1 cellular context compared by ENCODE assay signal in the genomic region with DNA sequence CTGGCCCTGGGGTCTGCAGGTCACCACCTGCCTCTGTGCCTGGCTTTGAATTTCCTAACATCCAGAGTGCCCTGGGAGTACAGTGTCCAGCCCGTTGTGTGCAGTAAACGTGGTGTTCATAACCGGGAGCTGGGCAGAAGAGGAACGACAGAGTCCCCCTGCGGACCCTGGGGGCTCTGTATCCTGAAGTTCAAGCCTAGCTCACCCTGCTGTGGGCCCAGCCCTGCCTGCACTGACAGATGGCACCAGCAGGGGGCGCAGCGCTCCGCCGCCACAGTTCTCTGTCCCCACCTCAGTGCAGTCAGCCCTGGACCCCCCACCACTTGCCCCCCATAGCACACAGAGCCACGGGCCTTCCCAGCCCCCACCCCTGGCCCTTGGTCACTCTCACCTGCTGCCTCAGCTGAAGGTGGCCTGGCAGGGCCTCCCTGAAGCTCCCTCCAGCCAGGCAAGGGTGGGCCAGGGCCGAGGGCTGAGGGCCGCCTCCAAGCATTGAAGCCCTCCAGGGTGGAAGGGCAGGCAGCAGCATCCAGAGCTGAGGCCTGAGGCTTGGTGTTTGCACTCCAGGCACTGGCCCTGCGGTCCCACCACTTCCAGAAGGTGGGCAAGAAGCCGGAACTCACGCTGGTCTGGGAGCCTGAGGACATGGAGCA.
TF ChIP-seq lines count a peak whose summit lies in the region.

No MANE protein-coding gene starts in this region.

TF ChIP-seq in SK-N-SH, 30 proteins besides CTCF, POLR2A, EP300 and RAD21:
- peak; percentile 20; the same call in 1 of the 2 replicates for TF ChIP-seq SMC3 (IDR thresholded peaks at IDR 0.05; ENCODE audit: low read depth, low read length)
